ENCODE assay signal across 8 cellular contexts in the genomic region with DNA sequence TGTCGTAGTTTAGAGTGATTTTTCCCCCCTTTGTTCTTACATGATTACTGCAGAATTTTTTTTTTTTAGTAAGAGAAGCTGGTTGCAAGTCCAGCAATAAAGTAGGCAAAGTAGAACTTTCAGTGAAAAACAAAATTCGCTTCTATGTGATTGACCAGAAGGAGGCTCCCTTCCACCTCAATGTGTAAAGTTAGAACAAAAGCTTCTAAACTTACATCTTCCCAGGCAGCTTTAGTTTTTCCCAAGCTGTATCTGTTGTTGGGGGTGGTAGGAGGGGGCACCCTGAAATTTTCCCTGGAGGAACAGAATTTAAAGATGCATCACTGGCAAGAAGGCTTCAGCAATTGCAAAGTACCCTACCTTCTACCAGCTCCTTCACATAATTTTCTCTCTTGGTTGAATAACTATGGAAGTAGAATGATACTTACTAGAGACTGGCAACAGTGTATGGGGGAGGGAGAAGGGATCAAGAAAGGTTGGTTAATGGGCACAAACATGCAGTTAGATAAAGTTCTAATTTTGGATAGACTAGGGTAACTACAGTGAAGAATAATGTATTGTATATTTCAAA.
DNase-seq lines count a peak whose midpoint lies in the region; ATAC-seq, FAIRE-seq and TF ChIP-seq lines count a peak whose summit lies in the region.

No MANE protein-coding gene starts in this region.

- peak; percentile 30 for TF ChIP-seq CTCF in kidney (IDR thresholded peaks at IDR 0.05; ENCODE audit: borderline replicate concordance, extremely low read depth, insufficient read depth)

- intact Hi-C loops in kidney (cut with DNase I) = no loop called here

- ATAC-seq in GM18519 (IDR thresholded peaks at IDR 0.05; ENCODE audit: low FRiP score, unreplicated experiment) (no peak), HG02759 (IDR thresholded peaks at IDR 0.05; ENCODE audit: unreplicated experiment) (no peak)

- FAIRE-seq in GM18507 (lab: Jason Lieb, UNC) (peak; percentile 38), kidney (lab: Jason Lieb, UNC) (no peak)

- H3K9me3 ChIP-seq in adipocyte (ENCODE audit: control insufficient read depth, low read length) = no peaks in the 10 kb centered on the region
- H3K9me3 ChIP-seq in kidney (ENCODE audit: control insufficient read depth in 1 of 2, low read length in 2 of 2) = no peaks in the 10 kb centered on the region

- H3K27me3 ChIP-seq in adipocyte (replicated peaks; ENCODE audit: control insufficient read depth, insufficient read depth, low read length) = no peaks in the 10 kb centered on the region

- H3K9ac ChIP-seq in adipocyte (ENCODE audit: low read length) (no peak overlapping the region), kidney (ENCODE audit: low read length in 2 of 2) (no peak overlapping the region)

- peaks cover 8% of the 10 kb centered on the region for H3K4me1 ChIP-seq in adipocyte (ENCODE audit: control insufficient read depth, insufficient read depth, low read length)
- no peaks in the 10 kb centered on the region for H3K4me1 ChIP-seq in kidney (ENCODE audit: control insufficient read depth in 1 of 2, insufficient read depth in 1 of 2, low read depth in 1 of 2, low read length in 2 of 2)

- H3K27ac ChIP-seq in kidney (ENCODE audit: low read depth in 2 of 2, low read length in 2 of 2) = no peak overlapping the region

- peak; percentile 34 for DNase-seq in A172 (ENCODE audit: low spot score)
- DNase-seq in GM18507 (ENCODE audit: extremely low spot score, insufficient read length, low read depth) = no peak
- DNase-seq in adipocyte (ENCODE audit: low read depth) = peak; percentile 81
- no peak for DNase-seq in kidney
- DNase-seq in activated CD4-positive, alpha-beta T cell treated with anti-CD3 and anti-CD28 coated beads, Interleukin-2, amount 50 U/mL, for 48 hours = no peak
- no peak for DNase-seq in HK-2 (ENCODE audit: unreplicated experiment)

- H3K36me3 ChIP-seq in adipocyte (ENCODE audit: control insufficient read depth, insufficient read depth, low read length, severe bottlenecking) (no peaks in the 10 kb centered on the region), kidney (ENCODE audit: control insufficient read depth in 1 of 2, insufficient read depth in 2 of 2, low read length in 2 of 2) (no peaks in the 10 kb centered on the region)

- H3K4me3 ChIP-seq in adipocyte (ENCODE audit: low read length) (no peak overlapping the region), kidney (ENCODE audit: low read length in 2 of 2) (no peak overlapping the region)

Comparison
In these comparisons a context has a peak if more than half of its experiments do, and no peak if none do; other contexts are left out.
1. DNase-seq: peak in A172 (single experiment) and adipocyte (single experiment); none in GM18507 (single experiment), kidney (single experiment), activated CD4-positive, alpha-beta T cell treated with anti-CD3 and anti-CD28 coated beads, Interleukin-2, amount 50 U/mL, for 48 hours (0 of 2) and HK-2 (single experiment).